In the genomic region with DNA sequence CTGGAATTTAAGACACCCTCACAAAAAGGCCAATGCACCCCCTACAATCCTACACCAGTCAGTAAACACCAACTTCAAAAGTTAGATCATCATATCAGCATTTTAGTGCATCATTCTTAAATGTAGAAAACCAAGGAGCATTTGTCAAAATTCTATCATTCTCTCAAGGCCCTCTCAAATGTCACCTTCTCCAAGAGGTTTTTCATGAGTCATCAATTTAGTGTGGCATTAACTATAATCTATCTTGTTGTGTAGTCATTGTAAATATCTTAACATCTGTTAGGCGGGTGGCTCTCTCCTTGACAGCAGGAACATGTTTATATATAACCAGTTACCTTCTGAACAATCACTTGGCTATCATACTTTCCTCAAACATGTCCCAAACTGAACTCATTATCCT, we compare ENCODE assay signal across 28 cellular contexts.
"Had no signal": no experiment of that assay in that cellular context is flagged by ENCODE, and none has a peak within 500 bp of the region (broad histone marks: within the 10 kb centered on the region; RNA-seq: fewer than 3 reads in every experiment).

No MANE protein-coding gene starts in this region.

- H3K4me1 ChIP-seq: colonic mucosa, esophagus muscularis mucosa, heart right ventricle, left lung, pancreas, stomach, thyroid gland had no signal

- H3K9me3 Mint-ChIP-seq: dendritic cell treated with granulocyte-macrophage colony-stimulating factor and Interleukin-4, amounts not matched to agents 40 ng/mL and 50 ng/mL, for 4 days; mesothelial cell of epicardium; natural killer cell treated with Interleukin-12 subunit alpha and Interleukin-12 subunit beta and Interleukin-15 and Interleukin-18, amount 100 ng/mL, for 72 hours; neural crest cell; stimulated activated effector memory CD8-positive, alpha-beta T cell treated with anti-CD3 and anti-CD28 coated beads, Interleukin-12 subunit alpha, Interleukin-12 subunit beta, amount 100 ng/mL, for 72 hours; type B pancreatic cell had no signal

- H3K4me3 Mint-ChIP-seq: dendritic cell treated with granulocyte-macrophage colony-stimulating factor and Interleukin-4, amounts not matched to agents 40 ng/mL and 50 ng/mL, for 4 days; mesothelial cell of epicardium; naive B cell; natural killer cell treated with Interleukin-12 subunit alpha and Interleukin-12 subunit beta and Interleukin-15 and Interleukin-18, amount 100 ng/mL, for 72 hours; neural crest cell; stimulated activated effector memory CD8-positive, alpha-beta T cell treated with anti-CD3 and anti-CD28 coated beads, Interleukin-12 subunit alpha, Interleukin-12 subunit beta, amount 100 ng/mL, for 72 hours; type B pancreatic cell had no signal

- H3K4me1 Mint-ChIP-seq: mesothelial cell of epicardium; naive B cell; stimulated activated effector memory CD8-positive, alpha-beta T cell treated with anti-CD3 and anti-CD28 coated beads, Interleukin-12 subunit alpha, Interleukin-12 subunit beta, amount 100 ng/mL, for 72 hours had no signal

- DNase-seq: colonic mucosa; effector CD8-positive, alpha-beta T cell; foreskin melanocyte; glutamatergic neuron; heart right ventricle; hippocampal formation; left cardiac atrium; left lung; mesenchymal stem cell; mucosa of descending colon; naive B cell; pancreas; stimulated activated CD4-positive, alpha-beta T cell treated with anti-CD3 and anti-CD28 coated beads, Interleukin-2, amount 100 ng/mL, for 24 hours; stimulated activated CD4-positive, alpha-beta T cell treated with anti-CD3 and anti-CD28 coated beads, Interleukin-4, amount 100 ng/mL, for 24 hours; stimulated activated naive CD4-positive, alpha-beta T cell treated with Interleukin-2 at 50 U/mL for 16 hours; stomach; thyroid gland had no signal

- H3K27me3 ChIP-seq: colonic mucosa, esophagus muscularis mucosa, left lung, pancreas, stomach, thyroid gland had no signal

- H3K4me3 ChIP-seq: colonic mucosa, esophagus muscularis mucosa, heart right ventricle, left lung, mucosa of descending colon, pancreas, stomach, thyroid gland had no signal

- H3K27ac ChIP-seq: colonic mucosa, esophagus muscularis mucosa, heart right ventricle, left lung, neutrophil, pancreas, stomach, thyroid gland had no signal

- H3K36me3 ChIP-seq: colonic mucosa, esophagus muscularis mucosa, heart right ventricle, left lung, neutrophil, pancreas, stomach, thyroid gland had no signal

- H3K27ac Mint-ChIP-seq: dendritic cell treated with granulocyte-macrophage colony-stimulating factor and Interleukin-4, amounts not matched to agents 40 ng/mL and 50 ng/mL, for 4 days; mesothelial cell of epicardium; natural killer cell treated with Interleukin-12 subunit alpha and Interleukin-12 subunit beta and Interleukin-15 and Interleukin-18, amount 100 ng/mL, for 72 hours; stimulated activated effector memory CD8-positive, alpha-beta T cell treated with anti-CD3 and anti-CD28 coated beads, Interleukin-12 subunit alpha, Interleukin-12 subunit beta, amount 100 ng/mL, for 72 hours; type B pancreatic cell had no signal

- ATAC-seq: heart right ventricle; left cardiac atrium; left lung; mucosa of descending colon; natural killer cell treated with Interleukin-12 subunit alpha and Interleukin-12 subunit beta and Interleukin-15 and Interleukin-18, amount 100 ng/mL, for 72 hours; pancreas; sciatic nerve; stimulated activated effector memory CD8-positive, alpha-beta T cell treated with anti-CD3 and anti-CD28 coated beads, Interleukin-12 subunit alpha, Interleukin-12 subunit beta, amount 100 ng/mL, for 72 hours had no signal

- H3K9me3 ChIP-seq: colonic mucosa, esophagus muscularis mucosa, heart right ventricle, left lung, mucosa of descending colon, neutrophil, pancreas, stomach, thyroid gland had no signal

- FAIRE-seq: endothelial cell of umbilical vein, islet of Langerhans, pancreas had no signal

- H3K36me3 Mint-ChIP-seq: mesothelial cell of epicardium; naive B cell; natural killer cell treated with Interleukin-12 subunit alpha and Interleukin-12 subunit beta and Interleukin-15 and Interleukin-18, amount 100 ng/mL, for 72 hours; stimulated activated effector memory CD8-positive, alpha-beta T cell treated with anti-CD3 and anti-CD28 coated beads, Interleukin-12 subunit alpha, Interleukin-12 subunit beta, amount 100 ng/mL, for 72 hours; type B pancreatic cell had no signal
